9 cellular contexts compared by ENCODE assay signal in the genomic region with DNA sequence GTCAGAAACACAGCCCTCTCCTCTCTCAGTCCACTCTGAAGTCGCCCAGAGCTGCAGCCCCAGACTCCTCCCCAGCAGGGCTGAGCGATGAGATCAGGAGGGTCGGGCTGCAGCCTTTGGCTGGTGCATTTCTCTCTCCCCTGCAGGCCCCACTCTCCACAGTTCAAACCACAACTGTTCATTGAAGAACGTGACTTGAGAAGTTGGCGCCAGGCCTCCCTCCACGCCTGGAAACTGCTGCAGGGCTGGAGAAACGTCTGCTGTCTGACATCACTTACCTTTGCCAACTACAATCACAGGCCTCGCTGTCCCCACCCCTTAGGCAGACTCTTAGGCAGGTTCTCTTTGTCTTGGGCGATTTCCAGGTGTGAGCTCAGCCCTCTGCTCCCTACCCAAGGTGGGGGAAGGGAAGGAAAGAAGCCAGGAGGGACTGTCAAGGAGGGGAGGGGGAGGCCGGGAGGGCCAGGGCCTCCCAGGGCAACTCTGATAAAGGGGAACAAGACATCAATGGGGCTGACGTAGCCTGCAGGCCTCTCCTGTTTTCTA. TPM values are rescaled to one million over a fixed set of nuclear protein-coding genes. Genes with fewer than 3 reads are reported as not detected.
DNase-seq lines count a peak whose midpoint lies in the region; ATAC-seq and TF ChIP-seq lines count a peak whose summit lies in the region.
"Had no signal": no experiment of that assay in that cellular context is flagged by ENCODE, and none has a peak within 500 bp of the region (broad histone marks: within the 10 kb centered on the region; RNA-seq: fewer than 3 reads in every experiment).

No MANE protein-coding gene starts in this region.

- no peaks in the 10 kb centered on the region for H3K36me3 ChIP-seq in RWPE2 (ENCODE audit: low read depth)
- no peaks in the 10 kb centered on the region for H3K36me3 ChIP-seq in testis (ENCODE audit: low read depth, missing control alignments)
- no peaks in the 10 kb centered on the region; the same call in 1 of the 2 replicates for H3K36me3 ChIP-seq in HAP-1 (replicated peaks)

- TF ChIP-seq CTCF in RWPE2 (IDR thresholded peaks at IDR 0.05; ENCODE audit: poor library complexity, severe bottlenecking): no peak
- TF ChIP-seq CTCF in testis (IDR thresholded peaks at IDR 0.05): no peak

- in situ Hi-C loops in HAP-1 (cut with MboI; ENCODE audit: low sequenced_read_pairs): no loop called here

- H3K4me1 ChIP-seq in RWPE2 (ENCODE audit: insufficient read depth, poor library complexity, severe bottlenecking) (peaks cover 24% of the 10 kb centered on the region), testis (no peaks in the 10 kb centered on the region), HAP-1 (no peaks in the 10 kb centered on the region)

- no peak for TF ChIP-seq POLR2A in testis (IDR thresholded peaks at IDR 0.05)

- intact Hi-C loops in testis (cut with DNase I; ENCODE audit: low total_unique reads): no loop called here

- H3K27ac ChIP-seq in RWPE2 (ENCODE audit: poor library complexity, severe bottlenecking) (peak overlapping the region; percentile 82), testis (no peak overlapping the region)

- H3K9me3 ChIP-seq in RWPE2 (ENCODE audit: severe bottlenecking) (peaks cover 2% of the 10 kb centered on the region), testis (no peaks in the 10 kb centered on the region), HAP-1 (no peaks in the 10 kb centered on the region; the same call in 1 of the 2 replicates)

- H3K4me3 ChIP-seq in RWPE2 (ENCODE audit: severe bottlenecking) (no peak overlapping the region), testis (no peak overlapping the region), HAP-1 (no peak overlapping the region)

- H3K27me3 ChIP-seq in RWPE2 (ENCODE audit: insufficient read depth, poor library complexity, severe bottlenecking) (no peaks in the 10 kb centered on the region), testis (no peaks in the 10 kb centered on the region), HAP-1 (ENCODE audit: low read depth) (no peaks in the 10 kb centered on the region)

- peak; percentile 75 for ATAC-seq in RWPE2 (ENCODE audit: low read depth)
- no peak for ATAC-seq in HG02870 (IDR thresholded peaks at IDR 0.05; ENCODE audit: unreplicated experiment)
- no peak for ATAC-seq in GM21737 (IDR thresholded peaks at IDR 0.05; ENCODE audit: unreplicated experiment)

- whole genome bisulfite sequencing in testis, 2 donors: 53 to 66% methylated on average over 11 of the region's 11 CpGs

- DNase-seq in DMS 273 (lab: John Stamatoyannopoulos, UW; ENCODE audit: unreplicated experiment) (peak; percentile 31), DMS 273 treated with DMSO at 0.1 percent for 48 hours (lab: John Stamatoyannopoulos, UW) (no peak), RWPE2 (ENCODE audit: low spot score) (no peak), iris pigment epithelial cell (ENCODE audit: low read depth) (peak; percentile 77), testis (peak; percentile 41), HAP-1 (ENCODE audit: low spot score in 2 of 2) (no peak)
- DNase-seq: 8988T had no signal

RNA-seq across cellular contexts. Expression of a gene that starts 32.8 kb away (rescaled TPM):
- total RNA-seq in testis: under 1 TPM in 1 of 2 donors, not detected in 1; 0.50 TPM
- not detected for polyA plus RNA-seq in testis (ENCODE audit: insufficient read depth, low read depth, low replicate concordance)

RNA-seq across cellular contexts. Expression of a gene that starts 54.2 kb away (rescaled TPM):
- total RNA-seq in testis: 10 to 100 TPM; 39.9 to 40.7 TPM
- 29.7 TPM for polyA plus RNA-seq in testis (ENCODE audit: insufficient read depth, low read depth, low replicate concordance)

RNA-seq across cellular contexts. Expression of a gene that starts 58.2 kb away (rescaled TPM):
- under 1 TPM; 0.19 to 0.63 TPM for total RNA-seq in testis
- 1.5 TPM for polyA plus RNA-seq in testis (ENCODE audit: insufficient read depth, low read depth, low replicate concordance)

Comparison
In these comparisons a context has a peak if more than half of its experiments do, and no peak if none do; other contexts are left out.
1. DNase-seq: peak in DMS 273 (single experiment), iris pigment epithelial cell (single experiment) and testis (single experiment); none in DMS 273 treated with DMSO at 0.1 percent for 48 hours (single experiment), RWPE2 (single experiment) and HAP-1 (0 of 2).